17 cellular contexts compared by ENCODE assay signal in the genomic region with DNA sequence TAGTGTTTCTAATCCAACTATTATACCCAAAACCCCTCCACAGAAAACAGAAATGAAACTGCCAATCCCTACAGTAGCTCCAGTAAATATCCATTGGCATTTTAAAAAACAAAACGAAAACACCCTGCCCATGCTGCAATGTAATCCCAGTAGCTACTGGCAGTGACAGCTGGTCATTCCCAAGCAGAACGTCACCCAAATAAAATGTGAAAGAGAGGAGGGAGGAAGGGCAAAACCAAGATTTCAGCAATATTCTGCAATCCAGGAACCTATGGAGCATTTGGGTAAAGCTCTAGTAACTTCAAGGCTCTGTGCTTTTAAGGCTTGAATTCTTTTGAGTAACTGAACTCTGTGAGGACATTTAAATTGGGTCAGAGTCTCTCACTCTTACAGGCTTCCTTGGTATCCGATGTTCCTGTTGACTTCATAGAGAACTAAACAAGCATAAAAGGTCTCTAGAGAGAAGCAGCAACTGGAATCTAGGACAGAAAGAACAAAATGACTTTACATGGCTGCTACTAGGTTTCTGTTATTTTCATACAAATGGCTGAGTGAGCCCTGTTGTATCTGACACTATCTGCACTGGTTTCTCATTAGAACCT.
DNase-seq lines count a peak whose midpoint lies in the region; ATAC-seq and TF ChIP-seq lines count a peak whose summit lies in the region.
"Had no signal": no experiment of that assay in that cellular context is flagged by ENCODE, and none has a peak within 500 bp of the region (broad histone marks: within the 10 kb centered on the region; RNA-seq: fewer than 3 reads in every experiment).

No MANE protein-coding gene starts in this region.

- no peaks in the 10 kb centered on the region for H3K36me3 ChIP-seq in osteoblast (ENCODE audit: insufficient read depth, low read length)
- H3K36me3 ChIP-seq: BLaER1 had no signal

- ATAC-seq in HG02884 (IDR thresholded peaks at IDR 0.05; ENCODE audit: unreplicated experiment), result no peak

- no peaks in the 10 kb centered on the region for H3K9me3 ChIP-seq in osteoblast (ENCODE audit: low read depth, low read length)
- H3K9me3 ChIP-seq: BLaER1 had no signal

- no peaks in the 10 kb centered on the region for H3K4me1 ChIP-seq in osteoblast (ENCODE audit: insufficient read depth, low read length)

- no peaks in the 10 kb centered on the region for H3K79me2 ChIP-seq in osteoblast (ENCODE audit: insufficient read depth, low read length)

- no peak overlapping the region for H3K27ac ChIP-seq in osteoblast (ENCODE audit: low read depth, low read length)
- H3K27ac ChIP-seq: BLaER1, VCaP had no signal

- peak; percentile 78 for DNase-seq in AG10803 (ENCODE audit: low read depth)
- DNase-seq in NCI-H446 (lab: John Stamatoyannopoulos, UW), result peak; percentile 77 to 79
- peak; percentile 6 for DNase-seq in fibroblast of mammary gland (ENCODE audit: low read depth)
- DNase-seq in osteoblast (ENCODE audit: insufficient read length, low spot score, missing footprints), result no peak
- DNase-seq in DMS153 treated with DMSO at 0.1 percent for 48 hours (lab: John Stamatoyannopoulos, UW; ENCODE audit: unreplicated experiment), result no peak
- no peak for DNase-seq in Ammon's horn (ENCODE audit: low spot score)
- no peak for DNase-seq in KBM-7
- DNase-seq: effector CD8-positive, alpha-beta T cell; GDM1; mammary epithelial cell; NCI-H748 treated with DMSO at 0.1 percent for 48 hours; SIG-M5; stimulated activated CD4-positive, alpha-beta T cell treated with anti-CD3 and anti-CD28 coated beads, Interleukin-4, amount 100 ng/mL, for 1 hour; stimulated activated naive CD4-positive, alpha-beta T cell had no signal

- peaks cover 44% of the 10 kb centered on the region for H3K27me3 ChIP-seq in osteoblast (ENCODE audit: insufficient read depth, low read length)
- H3K27me3 ChIP-seq: BLaER1 had no signal

- no peak overlapping the region for H2AFZ ChIP-seq in osteoblast (ENCODE audit: low read length)

- in situ Hi-C loops in KBM-7 (cut with MboI; ENCODE audit: low pct_unique_long_range_greater_than_20kb, low sequenced_read_pairs), result no loop called here

- no peak for TF ChIP-seq CTCF in AG10803 (conservative IDR thresholded peaks at IDR 0.05; ENCODE audit: low read length)
- no peak for TF ChIP-seq CTCF in fibroblast of mammary gland (conservative IDR thresholded peaks at IDR 0.05; ENCODE audit: control insufficient read depth, insufficient read depth, low read depth, low read length)
- no peak for TF ChIP-seq CTCF in osteoblast (IDR thresholded peaks at IDR 0.05; ENCODE audit: extremely low read depth, low read depth, low read length)

- H3K4me3 ChIP-seq in AG10803 (ENCODE audit: low read length), result no peak overlapping the region
- H3K4me3 ChIP-seq in fibroblast of mammary gland (ENCODE audit: control insufficient read depth, low read depth, low read length), result no peak overlapping the region
- H3K4me3 ChIP-seq in osteoblast (ENCODE audit: insufficient read depth, low read length), result no peak overlapping the region
- H3K4me3 ChIP-seq: BLaER1 had no signal

- H4K20me1 ChIP-seq in osteoblast (ENCODE audit: insufficient read depth, low read length), result no peaks in the 10 kb centered on the region
- H4K20me1 ChIP-seq: BLaER1 had no signal

- H3K4me2 ChIP-seq in osteoblast (ENCODE audit: insufficient read depth, low read length), result peak overlapping the region; percentile 12
- H3K4me2 ChIP-seq: BLaER1 had no signal

Comparison
In these comparisons a context has a peak if more than half of its experiments do, and no peak if none do; other contexts are left out.
1. DNase-seq: peak in AG10803 (single experiment), NCI-H446 (2 of 2) and fibroblast of mammary gland (single experiment); none in osteoblast (single experiment), DMS153 treated with DMSO at 0.1 percent for 48 hours (single experiment), Ammon's horn (single experiment) and KBM-7 (single experiment).